In the genomic region with DNA sequence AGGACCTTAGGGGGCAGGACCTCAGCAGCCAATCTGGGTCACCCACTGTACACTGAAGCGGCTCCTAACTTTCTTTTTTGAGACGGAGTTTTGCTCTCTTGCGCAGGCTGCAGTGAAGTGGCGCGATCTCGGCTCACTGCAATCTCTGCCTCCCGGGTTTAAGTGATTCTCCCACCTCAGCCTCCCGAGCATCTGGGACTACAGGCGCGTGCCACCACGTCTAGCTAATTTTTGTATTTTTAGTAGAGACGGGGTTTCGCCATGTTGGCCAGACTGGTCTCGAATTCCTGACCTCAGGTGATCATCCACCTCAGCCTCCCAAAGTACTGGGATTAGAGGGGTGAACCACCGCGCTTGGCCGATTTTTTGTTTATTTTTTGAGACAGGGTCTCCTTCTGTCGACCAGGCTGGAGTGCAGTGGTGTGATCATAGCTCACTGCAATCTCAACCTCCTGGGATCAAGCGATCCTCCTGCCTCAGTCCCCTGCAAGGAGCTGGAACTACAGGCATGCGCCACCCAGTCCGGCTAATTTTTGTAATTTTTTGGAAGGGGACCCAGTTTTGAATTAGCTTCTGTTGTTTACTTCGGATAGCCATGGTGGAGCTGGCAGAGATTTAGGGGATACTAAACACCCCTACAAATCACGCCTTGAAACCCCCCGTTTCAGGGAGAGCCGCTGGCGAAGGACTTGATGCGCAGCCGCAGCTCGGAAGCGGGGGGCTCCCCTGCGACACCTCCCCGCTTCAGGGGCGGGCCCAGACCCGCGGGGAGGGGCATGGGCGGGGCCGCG, we compare ENCODE assay signal across 8 cellular contexts. TPM values are rescaled to one million over a fixed set of nuclear protein-coding genes. Genes with fewer than 3 reads are reported as not detected.
DNase-seq lines count a peak whose midpoint lies in the region; ATAC-seq lines count a peak whose summit lies in the region.

No MANE protein-coding gene starts in this region.

- peak overlapping the region; percentile 97 for H3K4me3 ChIP-seq in iPS-20b (ENCODE audit: low read length)

- peak overlapping the region; percentile 84 for H3K9ac ChIP-seq in iPS-20b (ENCODE audit: low read depth, low read length)

- H3K36me3 Mint-ChIP-seq in T-helper 2 cell treated with Interferon-gamma antibody and Interleukin-4, amounts not matched to agents 5 μg/mL and 100 μg/mL, for 36 hours (ENCODE audit: low read depth): peaks cover 13% of the 10 kb centered on the region
- peaks cover 12 to 18% of the 10 kb centered on the region in 2 donors for H3K36me3 Mint-ChIP-seq in activated naive CD4-positive, alpha-beta T cell treated with anti-CD3 and anti-CD28 coated beads, Interleukin-2, amount 50 U/mL, for 72 hours

- H3K9me3 ChIP-seq in iPS-20b (ENCODE audit: insufficient read depth, low read depth, low read length): no peaks in the 10 kb centered on the region

- peak overlapping the region; percentile 45 for H3K27ac Mint-ChIP-seq in T-helper 2 cell treated with Interferon-gamma antibody and Interleukin-4, amounts not matched to agents 5 μg/mL and 100 μg/mL, for 36 hours
- peak overlapping the region; percentile 65 to 97 for H3K27ac Mint-ChIP-seq in activated naive CD4-positive, alpha-beta T cell treated with anti-CD3 and anti-CD28 coated beads, Interleukin-2, amount 50 U/mL, for 72 hours

- peaks cover 28% of the 10 kb centered on the region for H3K27me3 ChIP-seq in iPS-20b (ENCODE audit: insufficient read depth, low read length)

- peaks cover 7% of the 10 kb centered on the region for H3K4me1 ChIP-seq in iPS-20b (ENCODE audit: insufficient read depth, low read length)

- in situ Hi-C loops in ACHN (cut with HindIII; ENCODE audit: low pct_ligation_motif_present, low pct_unique_long_range_greater_than_20kb, low sequenced_read_pairs): no loop called here

- H3K4me1 Mint-ChIP-seq in T-helper 2 cell treated with Interferon-gamma antibody and Interleukin-4, amounts not matched to agents 5 μg/mL and 100 μg/mL, for 36 hours (ENCODE audit: low read depth): peaks cover 23% of the 10 kb centered on the region

- H3K36me3 ChIP-seq in iPS-20b (ENCODE audit: insufficient read depth, low read depth, low read length): peaks cover 3% of the 10 kb centered on the region; the same call in 1 of the 2 replicates

- DNase-seq in T-helper 2 cell treated with Interferon-gamma antibody and Interleukin-4, amounts not matched to agents 5 μg/mL and 100 μg/mL, for 36 hours (ENCODE audit: low spot score): no peak
- no peak for DNase-seq in T-helper 2 cell
- DNase-seq in activated naive CD4-positive, alpha-beta T cell treated with anti-CD3 and anti-CD28 coated beads, Interleukin-2, amount 50 U/mL, for 72 hours (ENCODE audit: low spot score in 2 of 2): no peak
- peak in 6 of 49 donors; percentile 43 to 69 (median 56) for DNase-seq in substantia nigra (lab: John Stamatoyannopoulos, UW)
- no peak for DNase-seq in ACHN
- DNase-seq in NCI-H446 (lab: John Stamatoyannopoulos, UW): no peak

- no peaks in the 10 kb centered on the region for H3K9me3 Mint-ChIP-seq in T-helper 2 cell treated with Interferon-gamma antibody and Interleukin-4, amounts not matched to agents 5 μg/mL and 100 μg/mL, for 36 hours
- H3K9me3 Mint-ChIP-seq in activated naive CD4-positive, alpha-beta T cell treated with anti-CD3 and anti-CD28 coated beads, Interleukin-2, amount 50 U/mL, for 72 hours: no peaks in the 10 kb centered on the region

- H3K4me3 Mint-ChIP-seq in T-helper 2 cell treated with Interferon-gamma antibody and Interleukin-4, amounts not matched to agents 5 μg/mL and 100 μg/mL, for 36 hours: peak overlapping the region; percentile 77

- no peak for ATAC-seq in activated naive CD4-positive, alpha-beta T cell treated with anti-CD3 and anti-CD28 coated beads, Interleukin-2, amount 50 U/mL, for 72 hours
- ATAC-seq in GM21526 (IDR thresholded peaks at IDR 0.05; ENCODE audit: low FRiP score, unreplicated experiment): no peak

- H3K27me3 Mint-ChIP-seq in T-helper 2 cell treated with Interferon-gamma antibody and Interleukin-4, amounts not matched to agents 5 μg/mL and 100 μg/mL, for 36 hours (ENCODE audit: low read depth): no peaks in the 10 kb centered on the region

- no peak overlapping the region for H3K27ac ChIP-seq in iPS-20b (ENCODE audit: low read length)
- H3K27ac ChIP-seq in substantia nigra (ENCODE audit: low read depth, low read length, poor library complexity, severe bottlenecking): peak overlapping the region; percentile 91

RNA-seq across cellular contexts. Expression of a gene that starts 1.5 kb away (rescaled TPM):
- total RNA-seq in activated naive CD4-positive, alpha-beta T cell treated with anti-CD3 and anti-CD28 coated beads, Interleukin-2, amount 50 U/mL, for 72 hours: 100 to 1,000 TPM; 160 to 176 TPM
